ENCODE assay signal across 10 cellular contexts in genomic region chr19:47093254-47093653, GRCh38. TPM values are rescaled to one million over a fixed set of nuclear protein-coding genes. Genes with fewer than 3 reads are reported as not detected.
DNase-seq lines count a peak whose midpoint lies in the region; ATAC-seq lines count a peak whose summit lies in the region.
"Had no signal": no experiment of that assay in that cellular context is flagged by ENCODE, and none has a peak within 500 bp of the region (broad histone marks: within the 10 kb centered on the region; RNA-seq: fewer than 3 reads in every experiment).

No MANE protein-coding gene starts in this region.

- peaks cover 61% of the 10 kb centered on the region for H3K36me3 Mint-ChIP-seq in activated CD4-positive, alpha-beta T cell treated with anti-CD3 and anti-CD28 coated beads for 36 hours (ENCODE audit: low read depth)
- H3K36me3 Mint-ChIP-seq in activated CD4-positive, alpha-beta memory T cell treated with anti-CD3 and anti-CD28 coated beads, Interleukin-2, amount 10 ng/mL, durations not matched to agents 7 days and 5 days (ENCODE audit: low read depth) = peaks cover 72% of the 10 kb centered on the region
- H3K36me3 Mint-ChIP-seq in stimulated activated memory B cell treated with anti-CD40 and anti-IgM and Interleukin-4, amounts not matched to agents 10 μg/mL and 1 μg/mL and 100 μg/mL, for 72 hours = peaks cover 36% of the 10 kb centered on the region

- ATAC-seq in activated CD4-positive, alpha-beta T cell treated with anti-CD3 and anti-CD28 coated beads for 36 hours = no peak
- peak; percentile 52 for ATAC-seq in stimulated activated memory B cell treated with anti-CD40 and anti-IgM and Interleukin-4, amounts not matched to agents 10 μg/mL and 1 μg/mL and 100 μg/mL, for 72 hours
- no peak for ATAC-seq in esophagus mucosa

- no peaks in the 10 kb centered on the region for H3K9me3 Mint-ChIP-seq in activated CD4-positive, alpha-beta T cell treated with anti-CD3 and anti-CD28 coated beads for 36 hours (ENCODE audit: low read depth)
- no peaks in the 10 kb centered on the region for H3K9me3 Mint-ChIP-seq in activated CD4-positive, alpha-beta memory T cell treated with anti-CD3 and anti-CD28 coated beads, Interleukin-2, amount 10 ng/mL, durations not matched to agents 7 days and 5 days
- H3K9me3 Mint-ChIP-seq in stimulated activated memory B cell treated with anti-CD40 and anti-IgM and Interleukin-4, amounts not matched to agents 10 μg/mL and 1 μg/mL and 100 μg/mL, for 72 hours = no peaks in the 10 kb centered on the region

- peak overlapping the region; percentile 65 for H3K4me3 Mint-ChIP-seq in activated CD4-positive, alpha-beta T cell treated with anti-CD3 and anti-CD28 coated beads for 36 hours
- H3K4me3 Mint-ChIP-seq in activated CD4-positive, alpha-beta memory T cell treated with anti-CD3 and anti-CD28 coated beads, Interleukin-2, amount 10 ng/mL, durations not matched to agents 7 days and 5 days = peak overlapping the region; percentile 79
- H3K4me3 Mint-ChIP-seq in stimulated activated memory B cell treated with anti-CD40 and anti-IgM and Interleukin-4, amounts not matched to agents 10 μg/mL and 1 μg/mL and 100 μg/mL, for 72 hours = peak overlapping the region; percentile 19

- no peak for DNase-seq in activated CD4-positive, alpha-beta T cell treated with anti-CD3 and anti-CD28 coated beads for 36 hours
- no peak for DNase-seq in activated CD4-positive, alpha-beta T cell treated with anti-CD3 and anti-CD28 coated beads for 4 hours
- peak; percentile 50 for DNase-seq in activated CD4-positive, alpha-beta memory T cell treated with anti-CD3 and anti-CD28 coated beads, Interleukin-2, amount 10 ng/mL, durations not matched to agents 7 days and 5 days
- DNase-seq in fibroblast of gingiva (ENCODE audit: low read depth) (peak; percentile 76), dedifferentiated amniotic fluid mesenchymal stem cell (ENCODE audit: extremely low spot score) (no peak), iPS-NIHi11 (ENCODE audit: low spot score) (no peak)
- DNase-seq: islet precursor cell, NCI-H82 had no signal

- peaks cover 44% of the 10 kb centered on the region for H3K4me1 Mint-ChIP-seq in activated CD4-positive, alpha-beta T cell treated with anti-CD3 and anti-CD28 coated beads for 36 hours
- H3K4me1 Mint-ChIP-seq in activated CD4-positive, alpha-beta memory T cell treated with anti-CD3 and anti-CD28 coated beads, Interleukin-2, amount 10 ng/mL, durations not matched to agents 7 days and 5 days = peaks cover 81% of the 10 kb centered on the region
- peaks cover 46% of the 10 kb centered on the region for H3K4me1 Mint-ChIP-seq in stimulated activated memory B cell treated with anti-CD40 and anti-IgM and Interleukin-4, amounts not matched to agents 10 μg/mL and 1 μg/mL and 100 μg/mL, for 72 hours

- H3K27me3 Mint-ChIP-seq in activated CD4-positive, alpha-beta T cell treated with anti-CD3 and anti-CD28 coated beads for 36 hours = no peaks in the 10 kb centered on the region
- no peaks in the 10 kb centered on the region for H3K27me3 Mint-ChIP-seq in activated CD4-positive, alpha-beta memory T cell treated with anti-CD3 and anti-CD28 coated beads, Interleukin-2, amount 10 ng/mL, durations not matched to agents 7 days and 5 days
- no peaks in the 10 kb centered on the region for H3K27me3 Mint-ChIP-seq in stimulated activated memory B cell treated with anti-CD40 and anti-IgM and Interleukin-4, amounts not matched to agents 10 μg/mL and 1 μg/mL and 100 μg/mL, for 72 hours

- H3K27ac Mint-ChIP-seq in activated CD4-positive, alpha-beta T cell treated with anti-CD3 and anti-CD28 coated beads for 36 hours = peak overlapping the region; percentile 95
- H3K27ac Mint-ChIP-seq in activated CD4-positive, alpha-beta memory T cell treated with anti-CD3 and anti-CD28 coated beads, Interleukin-2, amount 10 ng/mL, durations not matched to agents 7 days and 5 days = peak overlapping the region; percentile 91
- peak overlapping the region; percentile 95 for H3K27ac Mint-ChIP-seq in stimulated activated memory B cell treated with anti-CD40 and anti-IgM and Interleukin-4, amounts not matched to agents 10 μg/mL and 1 μg/mL and 100 μg/mL, for 72 hours

- intact Hi-C loops in activated CD4-positive, alpha-beta T cell treated with anti-CD3 and anti-CD28 coated beads for 36 hours (cut with DNase I, micrococcal nuclease) = no loop called here

- CTCF ChIA-PET in activated CD4-positive, alpha-beta T cell treated with anti-CD3 and anti-CD28 coated beads for 36 hours (lab: Charles Lee) = interaction anchor here (0.9 to 1.0 kb wide), 2 partner anchors 29 to 38 kb away, joined by 3 read pairs; partner anchors contain the start of gene SAE1
- CTCF ChIA-PET in activated CD4-positive, alpha-beta memory T cell treated with anti-CD3 and anti-CD28 coated beads, Interleukin-2, amount 10 ng/mL, durations not matched to agents 7 days and 5 days (lab: Charles Lee) = interaction anchor here (0.8 to 2.5 kb wide), 9 partner anchors 9 to 154 kb away, joined by 3 to 10 read pairs (median 4); partner anchors contain the start of gene ZC3H4

- POLR2A ChIA-PET in activated CD4-positive, alpha-beta T cell treated with anti-CD3 and anti-CD28 coated beads for 36 hours (lab: Charles Lee) = interaction anchor here (0.9 to 1.6 kb wide), 5 partner anchors 10 to 45 kb away, joined by 3 to 9 read pairs (median 8); partner anchors contain the start of gene ZC3H4
- POLR2A ChIA-PET in activated CD4-positive, alpha-beta memory T cell treated with anti-CD3 and anti-CD28 coated beads, Interleukin-2, amount 10 ng/mL, durations not matched to agents 7 days and 5 days (lab: Charles Lee) = interaction anchor here (0.9 to 10.2 kb wide), 8 partner anchors 9 to 306 kb away, joined by 3 to 704 read pairs (median 6); partner anchors contain the start of genes SAE1 and ZC3H4

RNA-seq across cellular contexts. Expression of gene ZC3H4, which starts 20.3 kb away (rescaled TPM):
- total RNA-seq in activated CD4-positive, alpha-beta T cell treated with anti-CD3 and anti-CD28 coated beads for 36 hours = 100 to 1,000 TPM in 1 of 2 experiments, 10 to 100 TPM in 1; 88.6 to 128 TPM
- 100 to 1,000 TPM in 1 of 2 experiments, 10 to 100 TPM in 1; 98.3 to 104 TPM for total RNA-seq in activated CD4-positive, alpha-beta memory T cell treated with anti-CD3 and anti-CD28 coated beads, Interleukin-2, amount 10 ng/mL, durations not matched to agents 7 days and 5 days
- total RNA-seq in esophagus mucosa = 28.1 TPM

RNA-seq across cellular contexts. Expression of gene SAE1, which starts 37.4 kb away (rescaled TPM):
- total RNA-seq in activated CD4-positive, alpha-beta T cell treated with anti-CD3 and anti-CD28 coated beads for 36 hours = 100 to 1,000 TPM; 143 to 156 TPM
- 100 to 1,000 TPM; 150 TPM for total RNA-seq in activated CD4-positive, alpha-beta memory T cell treated with anti-CD3 and anti-CD28 coated beads, Interleukin-2, amount 10 ng/mL, durations not matched to agents 7 days and 5 days
- 53.2 TPM for total RNA-seq in esophagus mucosa

RNA-seq across cellular contexts. Expression of gene TMEM160, which starts 44.8 kb away (rescaled TPM):
- 10 to 100 TPM; 16.3 to 52.7 TPM for total RNA-seq in activated CD4-positive, alpha-beta T cell treated with anti-CD3 and anti-CD28 coated beads for 36 hours
- total RNA-seq in activated CD4-positive, alpha-beta memory T cell treated with anti-CD3 and anti-CD28 coated beads, Interleukin-2, amount 10 ng/mL, durations not matched to agents 7 days and 5 days = 10 to 100 TPM; 56.2 to 56.3 TPM
- 34.5 TPM for total RNA-seq in esophagus mucosa

Comparison
In these comparisons a context has a peak if more than half of its experiments do, and no peak if none do; other contexts are left out.
1. DNase-seq: peak in activated CD4-positive, alpha-beta memory T cell treated with anti-CD3 and anti-CD28 coated beads, Interleukin-2, amount 10 ng/mL, durations not matched to agents 7 days and 5 days (single experiment) and fibroblast of gingiva (single experiment); none in activated CD4-positive, alpha-beta T cell treated with anti-CD3 and anti-CD28 coated beads for 36 hours (single experiment), activated CD4-positive, alpha-beta T cell treated with anti-CD3 and anti-CD28 coated beads for 4 hours (0 of 2), dedifferentiated amniotic fluid mesenchymal stem cell (single experiment) and iPS-NIHi11 (single experiment).
2. H3K4me3 Mint-ChIP-seq: peak in every context shown above with its lines; median percentile 79 in activated CD4-positive, alpha-beta memory T cell treated with anti-CD3 and anti-CD28 coated beads, Interleukin-2, amount 10 ng/mL, durations not matched to agents 7 days and 5 days; 65 in activated CD4-positive, alpha-beta T cell treated with anti-CD3 and anti-CD28 coated beads for 36 hours; 19 in stimulated activated memory B cell treated with anti-CD40 and anti-IgM and Interleukin-4, amounts not matched to agents 10 μg/mL and 1 μg/mL and 100 μg/mL, for 72 hours.
3. Peak in every context shown above with its lines, with median percentiles within 50 percentile points of each other: H3K27ac Mint-ChIP-seq.